Comparison of ENCODE assay signal across 8 cellular contexts in genomic region chr5:78361226-78361993, GRCh38. TPM values are rescaled to one million over a fixed set of nuclear protein-coding genes. Genes with fewer than 3 reads are reported as not detected.
DNase-seq lines count a peak whose midpoint lies in the region; ATAC-seq and TF ChIP-seq lines count a peak whose summit lies in the region.

No MANE protein-coding gene starts in this region.

- ATAC-seq in GM21515 (IDR thresholded peaks at IDR 0.05; ENCODE audit: unreplicated experiment), result no peak

- H3K9me3 ChIP-seq in BE2C, result no peaks in the 10 kb centered on the region

- no peaks in the 10 kb centered on the region for H3K27me3 Mint-ChIP-seq in nephron progenitor cell (ENCODE audit: low read depth, poor library complexity)

- DNase-seq in BE2C (peak; percentile 31), GM20000 (ENCODE audit: low spot score) (peak; percentile 19), NCI-H2196 treated with DMSO at 0.1 percent for 48 hours (lab: John Stamatoyannopoulos, UW; ENCODE audit: unreplicated experiment) (peak; percentile 35), foreskin fibroblast (peak; percentile 28 to 69), nephron progenitor cell (peak; percentile 7), NCI-H1436 (lab: John Stamatoyannopoulos, UW) (no peak)

- H3K4me1 ChIP-seq in BE2C, result no peaks in the 10 kb centered on the region

- H3K36me3 ChIP-seq in BE2C, result no peaks in the 10 kb centered on the region; the same call in 1 of the 2 replicates

- peaks cover 44% of the 10 kb centered on the region for H3K36me3 Mint-ChIP-seq in nephron progenitor cell (ENCODE audit: low read depth)

- H3K4me1 Mint-ChIP-seq in nephron progenitor cell, result peaks cover 39% of the 10 kb centered on the region

- peak overlapping the region; percentile 90 for H3K27ac Mint-ChIP-seq in nephron progenitor cell

- peaks cover 5% of the 10 kb centered on the region for H3K9me3 Mint-ChIP-seq in nephron progenitor cell

- TF ChIP-seq CTCF in BE2C (IDR thresholded peaks at IDR 0.05; ENCODE audit: low read depth, low read length) (peak; percentile 13; the same call in 1 of the 2 replicates), GM20000 (IDR thresholded peaks at IDR 0.05; ENCODE audit: extremely low read depth, missing control alignments) (no peak), WI38 (IDR thresholded peaks at IDR 0.05; ENCODE audit: low read depth, low read length) (no peak), foreskin fibroblast (IDR thresholded peaks at IDR 0.05; ENCODE audit: low read depth, low read length) (peak; percentile 13), nephron progenitor cell (IDR thresholded peaks at IDR 0.05) (no peak)

- peak overlapping the region; percentile 97 for H3K4me3 Mint-ChIP-seq in nephron progenitor cell

- H3K4me3 ChIP-seq in BE2C (ENCODE audit: low read depth, low read length) (peak overlapping the region; percentile 77), WI38 (ENCODE audit: low read depth, low read length) (peak overlapping the region; percentile 97), foreskin fibroblast (ENCODE audit: low read depth in 1 of 2, low read length in 2 of 2) (peak overlapping the region; percentile 92 to 95)

- H3K27me3 ChIP-seq in BE2C, result no peaks in the 10 kb centered on the region

RNA-seq across cellular contexts. Expression of gene SCAMP1, which starts 1.0 kb away (rescaled TPM):
- polyA plus RNA-seq in BE2C (2012; ENCODE audit: insufficient read depth, insufficient read length, low read depth), result 20.4 TPM

Comparison
In these comparisons a context has a peak if more than half of its experiments do, and no peak if none do; other contexts are left out.
1. CTCF ChIP-seq: peak in BE2C (single experiment) and foreskin fibroblast (single experiment); none in GM20000 (single experiment), WI38 (single experiment) and nephron progenitor cell (single experiment).
2. Peak in every context shown above with its lines, with median percentiles within 50 percentile points of each other: H3K4me3 ChIP-seq.